16 cellular contexts compared by ENCODE assay signal in the genomic region with DNA sequence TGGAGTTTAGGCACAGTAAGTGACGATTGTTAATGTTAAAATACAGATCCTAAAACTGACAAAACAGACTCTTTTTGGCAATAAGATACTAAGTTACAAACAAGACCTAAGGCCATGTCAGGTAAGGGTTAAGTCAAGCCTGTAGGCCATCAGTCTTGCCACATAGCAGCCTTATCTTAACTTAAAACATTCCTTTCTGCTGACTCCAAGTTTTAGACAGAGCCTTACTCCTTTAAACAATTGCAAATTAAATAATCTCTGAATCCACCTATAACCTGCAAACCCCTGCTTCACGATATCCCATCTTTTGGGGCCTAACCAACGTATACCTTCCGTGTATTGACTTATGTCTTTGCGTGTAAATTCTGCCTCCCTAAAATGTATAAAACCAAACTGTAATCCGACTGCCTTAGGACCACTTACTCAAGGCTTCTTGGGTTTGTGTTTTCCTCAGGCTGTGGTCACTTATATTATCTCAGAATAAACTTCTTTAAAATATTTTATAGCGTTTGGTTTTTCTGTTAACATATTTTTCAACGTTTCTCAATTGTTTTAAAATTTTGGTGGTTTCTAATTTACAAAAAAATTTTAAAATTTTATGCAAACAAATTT.
DNase-seq lines count a peak whose midpoint lies in the region; ATAC-seq, FAIRE-seq and TF ChIP-seq lines count a peak whose summit lies in the region.
"Had no signal": no experiment of that assay in that cellular context is flagged by ENCODE, and none has a peak within 500 bp of the region (broad histone marks: within the 10 kb centered on the region; RNA-seq: fewer than 3 reads in every experiment).

No MANE protein-coding gene starts in this region.

- H3K9me3 ChIP-seq in cardiac muscle cell (ENCODE audit: low read depth) (no peaks in the 10 kb centered on the region), hepatocyte (ENCODE audit: low read depth) (no peaks in the 10 kb centered on the region), colonic mucosa (no peaks in the 10 kb centered on the region)

- H3K36me3 ChIP-seq in cardiac muscle cell, result no peaks in the 10 kb centered on the region
- no peaks in the 10 kb centered on the region for H3K36me3 ChIP-seq in hepatocyte (replicated peaks; ENCODE audit: insufficient read depth, low read depth)
- no peaks in the 10 kb centered on the region for H3K36me3 ChIP-seq in colonic mucosa

- H3K9ac ChIP-seq in colonic mucosa (ENCODE audit: low read depth in 2 of 2, low read length in 2 of 2), result no peak overlapping the region

- intact Hi-C loops in cardiac septum (cut with DNase I) (no loop called here), colonic mucosa (cut with DNase I) (loop anchor here (10.0 kb wide), 1 partner anchor 201 kb away; no protein-coding TSS in a partner anchor)

- peak; percentile 98 for FAIRE-seq in TTC549 (lab: Jason Lieb, UNC)

- H4K20me1 ChIP-seq in hepatocyte (ENCODE audit: insufficient read depth, poor library complexity, severe bottlenecking), result no peaks in the 10 kb centered on the region

- H3K27me3 ChIP-seq in cardiac muscle cell (no peaks in the 10 kb centered on the region), hepatocyte (no peaks in the 10 kb centered on the region), colonic mucosa (no peaks in the 10 kb centered on the region)

- peak overlapping the region; percentile 49 for H3K4me2 ChIP-seq in hepatocyte
- H3K4me2 ChIP-seq: GM23338 had no signal

- 13% methylated on average over 8 of the region's 8 CpGs for WGBS in hepatocyte (ENCODE audit: low lambda C conversion rate, missing lambda C conversion rate)

- no peak for TF ChIP-seq CTCF in cardiac muscle cell (IDR thresholded peaks at IDR 0.05; ENCODE audit: low read depth, low read length)
- no peak for TF ChIP-seq CTCF in hepatocyte (IDR thresholded peaks at IDR 0.05; ENCODE audit: poor library complexity)
- no peak for TF ChIP-seq CTCF in colonic mucosa (IDR thresholded peaks at IDR 0.05)

- ATAC-seq in HG02885 (IDR thresholded peaks at IDR 0.05; ENCODE audit: poor library complexity, unreplicated experiment), result no peak
- ATAC-seq: GM23338 had no signal

- no peaks in the 10 kb centered on the region for H3K79me2 ChIP-seq in hepatocyte

- H3K27ac ChIP-seq in cardiac muscle cell (peak overlapping the region; percentile 91), hepatocyte (no peak overlapping the region), colonic mucosa (no peak overlapping the region)
- H3K27ac ChIP-seq: C4-2B had no signal

- H3K4me1 ChIP-seq in cardiac muscle cell (ENCODE audit: low read depth) (peaks cover 11% of the 10 kb centered on the region), hepatocyte (ENCODE audit: insufficient read depth) (no peaks in the 10 kb centered on the region), colonic mucosa (no peaks in the 10 kb centered on the region)

- peak; percentile 47 to 73 for DNase-seq in cardiac muscle cell (ENCODE audit: low read depth in 1 of 2, low spot score in 1 of 2)
- DNase-seq in cardiac septum (ENCODE audit: low spot score), result no peak
- peak; percentile 18 for DNase-seq in hepatocyte (ENCODE audit: low spot score)
- no peak for DNase-seq in stimulated activated CD4-positive, alpha-beta T cell treated with anti-CD3 and anti-CD28 coated beads, Interleukin-4, amount 100 ng/mL, for 4 hours
- no peak for DNase-seq in iPS-NIHi11 (ENCODE audit: low spot score)
- DNase-seq in colonic mucosa, result no peak
- DNase-seq: 8988T; activated CD4-positive, alpha-beta T cell treated with anti-CD3 and anti-CD28 coated beads, Interleukin-2, amount 50 U/mL, for 4 hours; activated T-cell treated with anti-CD3 and anti-CD28 coated beads, Interleukin-2, amount 50 U/mL, for 1 hour; cerebellar nuclear complex; DMS79 treated with DMSO at 0.1 percent for 48 hours; NCI-H1048 had no signal

- no peaks in the 10 kb centered on the region for H3K9me2 ChIP-seq in hepatocyte (replicated peaks; ENCODE audit: insufficient read depth)

- no peak overlapping the region for H2AFZ ChIP-seq in hepatocyte
- H2AFZ ChIP-seq: GM23338 had no signal

- H3K4me3 ChIP-seq in cardiac muscle cell (no peak overlapping the region), hepatocyte (no peak overlapping the region), colonic mucosa (no peak overlapping the region)
- H3K4me3 ChIP-seq: GM23338 had no signal

Comparison
In these comparisons a context has a peak if more than half of its experiments do, and no peak if none do; other contexts are left out.
1. DNase-seq: peak in cardiac muscle cell (2 of 2) and hepatocyte (single experiment); none in cardiac septum (single experiment), stimulated activated CD4-positive, alpha-beta T cell treated with anti-CD3 and anti-CD28 coated beads, Interleukin-4, amount 100 ng/mL, for 4 hours (0 of 2), iPS-NIHi11 (single experiment) and colonic mucosa (single experiment).